30 cellular contexts compared by ENCODE assay signal in genomic region chr9:88085481-88085880, GRCh38. TPM values are rescaled to one million over a fixed set of nuclear protein-coding genes. Genes with fewer than 3 reads are reported as not detected.
"Had no signal": no experiment of that assay in that cellular context is flagged by ENCODE, and none has a peak within 500 bp of the region (broad histone marks: within the 10 kb centered on the region; RNA-seq: fewer than 3 reads in every experiment).

No MANE protein-coding gene starts in this region.

- DNase-seq: activated B cell treated with CpG ODN at 0.5 μM for 24 hours; activated CD4-positive, alpha-beta T cell treated with anti-CD3 and anti-CD28 coated beads for 4 hours; activated CD8-positive, alpha-beta memory T cell treated with anti-CD3 and anti-CD28 coated beads, Interleukin-2, amount 10 ng/mL, durations not matched to agents 7 days and 5 days; activated CD8-positive, alpha-beta T cell treated with anti-CD3 and anti-CD28 coated beads for 36 hours; activated effector memory CD4-positive, alpha-beta T cell treated with anti-CD3 and anti-CD28 coated beads, Interleukin-2, amount 50 U/mL, for 16 hours; activated naive CD4-positive, alpha-beta T cell treated with anti-CD3 and anti-CD28 coated beads, Interleukin-2, amount 50 U/mL, for 16 hours; activated naive CD8-positive, alpha-beta T cell treated with anti-CD3 and anti-CD28 coated beads, Interleukin-2, amount 50 U/mL, for 24 hours; activated T-cell treated with anti-CD3 and anti-CD28 coated beads for 4 hours; body of pancreas; central memory CD4-positive, alpha-beta T cell; dorsolateral prefrontal cortex; effector memory CD8-positive, alpha-beta T cell; esophagus squamous epithelium; head of caudate nucleus; hypothalamus; left cardiac atrium; mucosa of descending colon; nephron progenitor cell; right lobe of liver; stimulated activated CD4-positive, alpha-beta T cell treated with anti-CD3 and anti-CD28 coated beads, Interleukin-1b, Interleukin-23, amount 100 ng/mL, for 48 hours; T1000; tibial artery had no signal

- H3K4me1 ChIP-seq: esophagus squamous epithelium, gastroesophageal sphincter, tibial artery had no signal

- H3K27me3 Mint-ChIP-seq: memory B cell; stimulated activated naive CD8-positive, alpha-beta T cell treated with anti-CD3 and anti-CD28 coated beads, Interleukin-15, Interleukin-2, amounts not matched to agents 100 ng/mL and 50 ng/mL, for 24 hours had no signal

- H3K4me1 Mint-ChIP-seq: activated B cell treated with CpG ODN at 0.5 μM for 24 hours; activated CD8-positive, alpha-beta memory T cell treated with anti-CD3 and anti-CD28 coated beads, Interleukin-2, amount 10 ng/mL, durations not matched to agents 7 days and 5 days; activated naive CD8-positive, alpha-beta T cell treated with anti-CD3 and anti-CD28 coated beads, Interleukin-2, amount 50 U/mL, for 24 hours; memory B cell had no signal

- H3K36me3 ChIP-seq: esophagus squamous epithelium, gastroesophageal sphincter, right lobe of liver, tibial artery had no signal

- H3K36me3 Mint-ChIP-seq: activated CD8-positive, alpha-beta memory T cell treated with anti-CD3 and anti-CD28 coated beads, Interleukin-2, amount 10 ng/mL, durations not matched to agents 7 days and 5 days; memory B cell had no signal

- H3K9me3 Mint-ChIP-seq: activated B cell treated with CpG ODN at 0.5 μM for 24 hours; activated CD8-positive, alpha-beta T cell treated with anti-CD3 and anti-CD28 coated beads for 36 hours; activated naive CD8-positive, alpha-beta T cell treated with anti-CD3 and anti-CD28 coated beads, Interleukin-2, amount 50 U/mL, for 24 hours; effector memory CD8-positive, alpha-beta T cell; memory B cell; nephron progenitor cell; stimulated activated naive CD8-positive, alpha-beta T cell treated with anti-CD3 and anti-CD28 coated beads, Interleukin-15, Interleukin-2, amounts not matched to agents 100 ng/mL and 50 ng/mL, for 24 hours; T-helper 1 cell treated with Interleukin-12 subunit alpha and Interleukin-12 subunit beta and Interleukin-4 antibody, amounts not matched to agents 30 μg/mL and 1 μg/mL, for 36 hours had no signal

- H3K27me3 ChIP-seq: body of pancreas, right lobe of liver had no signal

- H3K27ac Mint-ChIP-seq: activated B cell treated with CpG ODN at 0.5 μM for 24 hours; activated CD8-positive, alpha-beta memory T cell treated with anti-CD3 and anti-CD28 coated beads, Interleukin-2, amount 10 ng/mL, durations not matched to agents 7 days and 5 days; activated CD8-positive, alpha-beta T cell treated with anti-CD3 and anti-CD28 coated beads for 36 hours; activated naive CD8-positive, alpha-beta T cell treated with anti-CD3 and anti-CD28 coated beads, Interleukin-2, amount 50 U/mL, for 24 hours; effector memory CD8-positive, alpha-beta T cell; memory B cell; nephron progenitor cell; stimulated activated naive CD8-positive, alpha-beta T cell treated with anti-CD3 and anti-CD28 coated beads, Interleukin-15, Interleukin-2, amounts not matched to agents 100 ng/mL and 50 ng/mL, for 24 hours; T-helper 1 cell treated with Interleukin-12 subunit alpha and Interleukin-12 subunit beta and Interleukin-4 antibody, amounts not matched to agents 30 μg/mL and 1 μg/mL, for 36 hours had no signal

- ATAC-seq: activated CD8-positive, alpha-beta memory T cell treated with anti-CD3 and anti-CD28 coated beads, Interleukin-2, amount 10 ng/mL, durations not matched to agents 7 days and 5 days; activated CD8-positive, alpha-beta T cell treated with anti-CD3 and anti-CD28 coated beads for 36 hours; activated naive CD8-positive, alpha-beta T cell treated with anti-CD3 and anti-CD28 coated beads, Interleukin-2, amount 50 U/mL, for 24 hours; body of pancreas; effector memory CD8-positive, alpha-beta T cell; gastroesophageal sphincter; left cardiac atrium; mucosa of descending colon; right lobe of liver had no signal

- H3K4me3 ChIP-seq: body of pancreas, dorsolateral prefrontal cortex, esophagus squamous epithelium, gastroesophageal sphincter, mucosa of descending colon, right lobe of liver, skin epidermis, tibial artery had no signal

- H3K9me3 ChIP-seq: body of pancreas, esophagus squamous epithelium, mucosa of descending colon, right lobe of liver, tibial artery had no signal

- H3K4me3 Mint-ChIP-seq: activated B cell treated with CpG ODN at 0.5 μM for 24 hours; activated CD8-positive, alpha-beta memory T cell treated with anti-CD3 and anti-CD28 coated beads, Interleukin-2, amount 10 ng/mL, durations not matched to agents 7 days and 5 days; activated CD8-positive, alpha-beta T cell treated with anti-CD3 and anti-CD28 coated beads for 36 hours; activated naive CD8-positive, alpha-beta T cell treated with anti-CD3 and anti-CD28 coated beads, Interleukin-2, amount 50 U/mL, for 24 hours; effector memory CD8-positive, alpha-beta T cell; memory B cell; nephron progenitor cell; stimulated activated naive CD8-positive, alpha-beta T cell treated with anti-CD3 and anti-CD28 coated beads, Interleukin-15, Interleukin-2, amounts not matched to agents 100 ng/mL and 50 ng/mL, for 24 hours; T-helper 1 cell treated with Interleukin-12 subunit alpha and Interleukin-12 subunit beta and Interleukin-4 antibody, amounts not matched to agents 30 μg/mL and 1 μg/mL, for 36 hours had no signal

- H3K27ac ChIP-seq: body of pancreas, dorsolateral prefrontal cortex, esophagus squamous epithelium, gastroesophageal sphincter, right lobe of liver, skin epidermis, tibial artery had no signal

RNA-seq across cellular contexts. Expression of gene SPATA31C2, which starts 52.8 kb away (rescaled TPM):
- total RNA-seq: activated B cell treated with CpG ODN at 0.5 μM for 24 hours; activated CD8-positive, alpha-beta memory T cell treated with anti-CD3 and anti-CD28 coated beads, Interleukin-2, amount 10 ng/mL, durations not matched to agents 7 days and 5 days; body of pancreas; endothelial cell of umbilical vein; esophagus squamous epithelium; gastroesophageal sphincter; left cardiac atrium; liver; mucosa of descending colon; right lobe of liver; ureter had no signal
- polyA plus RNA-seq: endothelial cell of umbilical vein, liver had no signal
